Comparison of ENCODE assay signal across 28 cellular contexts in genomic region chr1:165147799-165148198, GRCh38.
DNase-seq lines count a peak whose midpoint lies in the region; ATAC-seq, FAIRE-seq and TF ChIP-seq lines count a peak whose summit lies in the region.
"Had no signal": no experiment of that assay in that cellular context is flagged by ENCODE, and none has a peak within 500 bp of the region (broad histone marks: within the 10 kb centered on the region; RNA-seq: fewer than 3 reads in every experiment).

No MANE protein-coding gene starts in this region.

- H3K14ac ChIP-seq in IMR-90 (replicated peaks; ENCODE audit: low read depth, low read length), result no peak overlapping the region

- no peak overlapping the region for H3K4me3 Mint-ChIP-seq in CD4-positive, alpha-beta memory T cell
- H3K4me3 Mint-ChIP-seq: CD14-positive monocyte; CD4-positive, CD25-positive, alpha-beta regulatory T cell; CD8-positive, alpha-beta T cell had no signal

- H2BK20ac ChIP-seq in IMR-90 (ENCODE audit: low read depth, low read length), result no peak overlapping the region

- H3K4me1 ChIP-seq in HepG2 (ENCODE audit: insufficient read depth, low read length), result peaks cover 8% of the 10 kb centered on the region
- peaks cover 0 to 6% (median 0%) of the 10 kb centered on the region in 4 donors for H3K4me1 ChIP-seq in right lobe of liver
- H3K4me1 ChIP-seq in IMR-90 (ENCODE audit: control insufficient read depth, insufficient read depth, low read length), result no peaks in the 10 kb centered on the region
- no peaks in the 10 kb centered on the region for H3K4me1 ChIP-seq in K562 (replicated peaks in 1 of 2; ENCODE audit: control insufficient read depth in 2 of 2, insufficient read depth in 2 of 2, low read length in 2 of 2)
- no peaks in the 10 kb centered on the region for H3K4me1 ChIP-seq in CD4-positive, alpha-beta memory T cell (ENCODE audit: insufficient read depth, low read length)
- H3K4me1 ChIP-seq: BE2C, BLaER1, Caco-2 had no signal

- H4K5ac ChIP-seq in IMR-90 (ENCODE audit: low read depth, low read length), result no peak overlapping the region

- no peaks in the 10 kb centered on the region for H3K36me3 Mint-ChIP-seq in CD4-positive, alpha-beta memory T cell
- H3K36me3 Mint-ChIP-seq: CD14-positive monocyte; CD4-positive, CD25-positive, alpha-beta regulatory T cell; CD8-positive, alpha-beta T cell had no signal

- CTCF ChIA-PET in HepG2 (lab: Yijun Ruan, JAX; ENCODE audit: low intra/inter-chr PET ratio, low total read pairs) (no interaction called here), IMR-90 (lab: Yijun Ruan, JAX) (no interaction called here), K562 (lab: Yijun Ruan, JAX; ENCODE audit: low intra/inter-chr PET ratio) (no interaction called here)
- CTCF ChIA-PET in CD4-positive, alpha-beta memory T cell (lab: Charles Lee; ENCODE audit: partially characterized antibody), result no interaction called here

- H3K27me3 ChIP-seq in HepG2 (ENCODE audit: control insufficient read depth in 1 of 2, insufficient read depth in 2 of 2, low read length in 2 of 2), result no peaks in the 10 kb centered on the region
- H3K27me3 ChIP-seq in right lobe of liver, result no peaks in the 10 kb centered on the region
- no peaks in the 10 kb centered on the region for H3K27me3 ChIP-seq in IMR-90 (ENCODE audit: control insufficient read depth, insufficient read depth, low read length)
- H3K27me3 ChIP-seq in K562 (ENCODE audit: control insufficient read depth in 2 of 2, insufficient read depth in 2 of 2, low read length in 2 of 2), result peaks cover 0 to 3% of the 10 kb centered on the region in 2 experiments; a peak in 1 of 5 replicates
- no peaks in the 10 kb centered on the region for H3K27me3 ChIP-seq in CD4-positive, alpha-beta memory T cell (ENCODE audit: insufficient read depth, low read length)
- H3K27me3 ChIP-seq: BLaER1 had no signal

- 14% methylated on average over 2 of the region's 2 CpGs for WGBS in HepG2 (ENCODE audit: low lambda C conversion rate)
- WGBS in right lobe of liver (ENCODE audit: insufficient coverage, low coverage, low lambda C conversion rate, missing lambda C conversion rate), result 49% methylated on average over 2 of the region's 2 CpGs
- WGBS in IMR-90 (ENCODE audit: extremely low coverage in 2 of 2, insufficient read length in 1 of 2), 2 experiments, result no CpG with 5 or more reads among the region's 2 CpGs
- WGBS in K562 (ENCODE audit: insufficient coverage, low coverage, missing lambda C conversion rate), result 0% methylated on average over 2 of the region's 2 CpGs

- no peak for TF ChIP-seq POLR2A in HepG2 (IDR thresholded peaks at IDR 0.05; ENCODE audit: insufficient read depth in 1 of 2, low read depth in 2 of 2, low read length in 2 of 2)
- no peak for TF ChIP-seq POLR2A in right lobe of liver (IDR thresholded peaks at IDR 0.05)
- TF ChIP-seq POLR2A in IMR-90 (IDR thresholded peaks at IDR 0.05; ENCODE audit: low read depth, low read length), result no peak
- no peak for TF ChIP-seq POLR2A in K562 (conservative IDR thresholded peaks at IDR 0.05)

- no peak for ATAC-seq in HepG2
- no peak for ATAC-seq in right lobe of liver
- no peak for ATAC-seq in IMR-90 (ENCODE audit: low read depth)
- ATAC-seq in K562, result no peak
- no peak for ATAC-seq in HG03175 (IDR thresholded peaks at IDR 0.05; ENCODE audit: unreplicated experiment)
- ATAC-seq: CD8-positive, alpha-beta T cell; GM12878 had no signal

- TF ChIP-seq EP300 in HepG2 (IDR thresholded peaks at IDR 0.05; ENCODE audit: low read depth in 2 of 2, low read length in 2 of 2), result no peak
- no peak for TF ChIP-seq EP300 in HepG2 (CRISPR knock-in tag; IDR thresholded peaks at IDR 0.05; ENCODE audit: borderline replicate concordance)
- TF ChIP-seq EP300 in K562 (IDR thresholded peaks at IDR 0.05; ENCODE audit: low read length), result no peak

- no peak overlapping the region for H2BK15ac ChIP-seq in IMR-90 (ENCODE audit: low read depth, low read length)

- no peaks in the 10 kb centered on the region for H3K9me1 ChIP-seq in IMR-90 (ENCODE audit: insufficient read depth, low read length)
- no peaks in the 10 kb centered on the region for H3K9me1 ChIP-seq in K562 (ENCODE audit: control insufficient read depth, insufficient read depth, low read length)

- DNase-seq in HepG2 (ENCODE audit: low spot score) (no peak), right lobe of liver (no peak), IMR-90 (no peak), K562 (ENCODE audit: extremely low read depth in 1 of 4, low spot score in 3 of 4) (no peak), mucosa of gallbladder (ENCODE audit: low spot score) (no peak)
- DNase-seq in CD4-positive, alpha-beta memory T cell, result no peak
- DNase-seq: 8988T; ACHN; BE2C; C1 segment of cervical spinal cord; Caco-2; Calu3; CD4-positive, CD25-positive, alpha-beta regulatory T cell; CD8-positive, alpha-beta T cell; DMS 273 treated with DMSO at 0.1 percent for 48 hours; DMS153; DMS53; DMS79; DND-41; EL; GDM1 had no signal

- H3K23ac ChIP-seq in IMR-90 (ENCODE audit: low read depth, low read length), result no peak overlapping the region

- H2BK120ac ChIP-seq in IMR-90 (ENCODE audit: low read depth, low read length), result no peak overlapping the region

- H2AFZ ChIP-seq in HepG2 (ENCODE audit: low read length) (no peak overlapping the region), IMR-90 (replicated peaks; ENCODE audit: low read length, poor library complexity) (no peak overlapping the region), K562 (ENCODE audit: low read depth, low read length) (no peak overlapping the region)

- no peak overlapping the region for H3K18ac ChIP-seq in IMR-90 (ENCODE audit: low read depth, low read length)

- H4K20me1 ChIP-seq in HepG2 (ENCODE audit: insufficient read depth, low read length) (no peaks in the 10 kb centered on the region), IMR-90 (ENCODE audit: insufficient read depth, low read length) (no peaks in the 10 kb centered on the region), K562 (replicated peaks; ENCODE audit: control insufficient read depth, insufficient read depth, low read length) (no peaks in the 10 kb centered on the region)
- H4K20me1 ChIP-seq: BLaER1 had no signal

- H3K27ac Mint-ChIP-seq in CD4-positive, alpha-beta memory T cell, result peak overlapping the region in 1 of 7 donors; percentile 17
- H3K27ac Mint-ChIP-seq: CD14-positive monocyte; CD4-positive, CD25-positive, alpha-beta regulatory T cell; CD8-positive, alpha-beta T cell had no signal

- peaks cover 0 to 3% (median 2%) of the 10 kb centered on the region in 4 donors for H3K4me1 Mint-ChIP-seq in CD4-positive, alpha-beta memory T cell
- H3K4me1 Mint-ChIP-seq: CD14-positive monocyte had no signal

- H3K79me1 ChIP-seq in IMR-90 (ENCODE audit: low read depth in 1 of 2, low read length in 2 of 2), result no peaks in the 10 kb centered on the region

- POLR2A ChIA-PET in HepG2 (lab: Yijun Ruan, JAX), result no interaction called here
- POLR2A ChIA-PET in IMR-90 (lab: Charles Lee; ENCODE audit: unreplicated experiment), result no interaction called here
- POLR2A ChIA-PET in K562 (lab: Yijun Ruan, JAX), result no interaction called here
- POLR2A ChIA-PET in CD4-positive, alpha-beta memory T cell (lab: Charles Lee; ENCODE audit: partially characterized antibody), result no interaction called here

- dilution Hi-C loops in IMR-90 (cut with HindIII; ENCODE audit: low sequenced_read_pairs, unreplicated experiment), result no loop called here

- intact Hi-C loops in HepG2 (cut with micrococcal nuclease; ENCODE audit: unreplicated experiment) (no loop called here), right lobe of liver (cut with DNase I) (loop anchor here in 1 of 2 donors (5.0 to 10.0 kb wide), 2 partner anchors 127 to 220 kb away; no protein-coding TSS in a partner anchor), IMR-90 (cut with micrococcal nuclease) (loop anchor here (10.0 kb wide), 1 partner anchor 217 kb away; no protein-coding TSS in a partner anchor), K562 (cut with micrococcal nuclease) (loop anchor here (10.0 kb wide), 2 partner anchors 107 to 1733 kb away; no protein-coding TSS in a partner anchor)
- intact Hi-C loops in CD4-positive, alpha-beta memory T cell (cut with micrococcal nuclease), result no loop called here

- H3K79me2 ChIP-seq in HepG2 (ENCODE audit: insufficient read depth, low read length) (no peaks in the 10 kb centered on the region), K562 (ENCODE audit: control insufficient read depth, insufficient read depth, low read length) (no peaks in the 10 kb centered on the region)

- H3K9ac ChIP-seq in HepG2 (ENCODE audit: insufficient read depth, low read depth, low read length), result no peak overlapping the region
- no peak overlapping the region for H3K9ac ChIP-seq in IMR-90 (ENCODE audit: low read depth, low read length)
- no peak overlapping the region for H3K9ac ChIP-seq in K562 (ENCODE audit: insufficient read depth in 1 of 2, low read depth in 2 of 2, low read length in 2 of 2)
- H3K9ac ChIP-seq: BLaER1 had no signal

- peaks cover 0 to 5% of the 10 kb centered on the region in 2 donors for H3K27me3 Mint-ChIP-seq in CD4-positive, alpha-beta memory T cell

- H4K91ac ChIP-seq in IMR-90 (ENCODE audit: insufficient read depth, low read depth, low read length), result no peak overlapping the region

- in situ Hi-C loops in HepG2 (cut with HindIII; ENCODE audit: extremely low pct_ligation_motif_present, low pct_unique_long_range_greater_than_20kb), result loop anchor here (25.0 kb wide), 1 partner anchor 440 kb away; no protein-coding TSS in a partner anchor
- in situ Hi-C loops in IMR-90 (cut with MboI; ENCODE audit: low sequenced_read_pairs), result loop anchor here (25.0 kb wide), 1 partner anchor 440 kb away; no protein-coding TSS in a partner anchor
- in situ Hi-C loops in K562 (cut with MboI), result loop anchor here (10.0 to 25.0 kb wide), 2 partner anchors 217 to 440 kb away; no protein-coding TSS in a partner anchor

- H3K36me3 ChIP-seq in HepG2 (replicated peaks in 1 of 2; ENCODE audit: control insufficient read depth in 1 of 2, insufficient read depth in 2 of 2, low read length in 2 of 2) (no peaks in the 10 kb centered on the region), right lobe of liver (no peaks in the 10 kb centered on the region), IMR-90 (ENCODE audit: control insufficient read depth, insufficient read depth, low read length) (no peaks in the 10 kb centered on the region), K562 (ENCODE audit: control insufficient read depth, insufficient read depth, low read length) (no peaks in the 10 kb centered on the region)
- no peaks in the 10 kb centered on the region for H3K36me3 ChIP-seq in CD4-positive, alpha-beta memory T cell (ENCODE audit: insufficient read depth, low read length)
- H3K36me3 ChIP-seq: BE2C, BLaER1 had no signal

- no peak overlapping the region for H2AK9ac ChIP-seq in IMR-90 (replicated peaks; ENCODE audit: low read depth, low read length, poor library complexity)

- H2AK5ac ChIP-seq in IMR-90 (ENCODE audit: low read depth, low read length), result no peak overlapping the region

- TF ChIP-seq CTCF in HepG2 (CRISPR knock-in tag; IDR thresholded peaks at IDR 0.05), result no peak
- TF ChIP-seq CTCF in right lobe of liver (IDR thresholded peaks at IDR 0.05), result no peak
- no peak for TF ChIP-seq CTCF in IMR-90 (conservative IDR thresholded peaks at IDR 0.05; ENCODE audit: low read depth, low read length)
- TF ChIP-seq CTCF in K562 (IDR thresholded peaks at IDR 0.05 in 2 of 3, conservative IDR thresholded peaks at IDR 0.05 in 1 of 3; ENCODE audit: insufficient read depth in 2 of 3, low read depth in 1 of 3, low read length in 3 of 3), result no peak

- no peak overlapping the region for H3K56ac ChIP-seq in IMR-90 (ENCODE audit: extremely low read depth, insufficient read depth, low read length)

- no TSS peak for BruUV-seq in HepG2 (replicated peaks; lab: Mats Ljungman, UMichigan)
- no TSS peak for BruUV-seq in IMR-90 (replicated peaks; lab: Mats Ljungman, UMichigan)
- no TSS peak for BruUV-seq in K562 (replicated peaks; lab: Mats Ljungman, UMichigan)

- H3K9me3 Mint-ChIP-seq in CD4-positive, alpha-beta memory T cell, result peaks cover 0 to 2% (median 0%) of the 10 kb centered on the region in 8 donors
- H3K9me3 Mint-ChIP-seq: CD14-positive monocyte; CD8-positive, alpha-beta T cell had no signal

- no peak for FAIRE-seq in HepG2 (lab: Jason Lieb, UNC)
- FAIRE-seq in K562 (lab: Jason Lieb, UNC), result no peak
- FAIRE-seq: A204.1, GM12878, GM12892, GM18507 had no signal

- TF ChIP-seq RAD21 in HepG2 (CRISPR knock-in tag; IDR thresholded peaks at IDR 0.05) (no peak), IMR-90 (IDR thresholded peaks at IDR 0.05; ENCODE audit: low read length) (no peak), K562 (CRISPR knock-in tag; conservative IDR thresholded peaks at IDR 0.05 in 1 of 2, IDR thresholded peaks at IDR 0.05 in 1 of 2) (no peak)

- H3K4me3 ChIP-seq in HepG2 (replicated peaks in 1 of 3; ENCODE audit: insufficient read depth in 1 of 3, low read depth in 2 of 3, low read length in 3 of 3) (no peak overlapping the region), right lobe of liver (no peak overlapping the region), IMR-90 (ENCODE audit: insufficient read depth, low read depth, low read length) (no peak overlapping the region), K562 (no peak overlapping the region)
- no peak overlapping the region for H3K4me3 ChIP-seq in CD4-positive, alpha-beta memory T cell (ENCODE audit: low read length in 2 of 2)
- H3K4me3 ChIP-seq: BLaER1, GM12878 had no signal

- no peak overlapping the region for H2BK5ac ChIP-seq in IMR-90 (ENCODE audit: low read depth, low read length, poor library complexity, severe bottlenecking)

- H3K4me2 ChIP-seq in HepG2 (ENCODE audit: low read depth, low read length) (no peak overlapping the region), IMR-90 (ENCODE audit: low read depth, low read length) (no peak overlapping the region), K562 (ENCODE audit: insufficient read depth, low read length) (no peak overlapping the region)
- H3K4me2 ChIP-seq: BLaER1 had no signal

- H3K27ac ChIP-seq in HepG2 (ENCODE audit: extremely low read length, insufficient read depth, low read length), result no peak overlapping the region
- no peak overlapping the region for H3K27ac ChIP-seq in right lobe of liver
- no peak overlapping the region for H3K27ac ChIP-seq in IMR-90 (ENCODE audit: insufficient read depth, low read length)
- no peak overlapping the region for H3K27ac ChIP-seq in K562 (ENCODE audit: extremely low read depth, low read depth, low read length)
- no peak overlapping the region for H3K27ac ChIP-seq in CD4-positive, alpha-beta memory T cell (ENCODE audit: low read depth, low read length)
- H3K27ac ChIP-seq: BLaER1 had no signal

- H3K4ac ChIP-seq in IMR-90 (ENCODE audit: low read depth, low read length), result no peak overlapping the region

- H3K9me3 ChIP-seq in HepG2 (ENCODE audit: low read length) (no peaks in the 10 kb centered on the region), right lobe of liver (no peaks in the 10 kb centered on the region), IMR-90 (ENCODE audit: control insufficient read depth, insufficient read depth, low read length) (no peaks in the 10 kb centered on the region), K562 (replicated peaks; ENCODE audit: control insufficient read depth, insufficient read depth, low read depth, low read length) (no peaks in the 10 kb centered on the region)
- no peaks in the 10 kb centered on the region for H3K9me3 ChIP-seq in CD4-positive, alpha-beta memory T cell (ENCODE audit: control insufficient read depth in 1 of 2, low read length in 2 of 2)
- H3K9me3 ChIP-seq: BE2C, BLaER1, Caco-2 had no signal

- no peak overlapping the region for H4K8ac ChIP-seq in IMR-90 (ENCODE audit: low read depth in 2 of 2, low read length in 2 of 2)

Comparison
In these comparisons a context has a peak if more than half of its experiments do, and no peak if none do; other contexts are left out.
1. intact Hi-C loops: an anchor here in IMR-90 (10.0 kb wide) and K562 (10.0 kb wide); none called in HepG2 and CD4-positive, alpha-beta memory T cell.
2. Of the 241 proteins assayed by ChIP-seq in both HepG2 and K562: peak only in HepG2: none; only in K562: none; in both: CEBPB; in neither: 239; mixed calls (peak in some experiments, not most) for 1.